15 cellular contexts compared by ENCODE assay signal in the genomic region with DNA sequence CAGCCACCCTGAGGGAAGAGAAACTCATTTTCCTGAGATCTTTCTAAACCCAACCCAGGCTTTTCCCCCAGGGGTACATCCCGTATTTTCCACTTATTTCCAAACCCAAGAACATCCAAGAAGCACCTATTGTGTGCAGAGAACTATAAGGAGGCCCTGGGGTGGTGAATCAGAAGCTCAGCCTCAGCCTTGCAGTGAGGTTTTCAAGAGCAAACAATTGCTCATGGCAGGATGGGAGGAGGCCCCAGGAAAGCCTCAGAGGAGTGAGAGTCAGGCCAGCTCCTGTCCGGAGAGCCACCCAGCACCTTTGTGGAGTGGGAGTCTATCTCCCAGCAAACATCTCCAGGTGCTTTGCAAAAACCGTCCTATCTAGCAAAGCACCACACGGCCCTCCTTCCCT. TPM values are rescaled to one million over a fixed set of nuclear protein-coding genes. Genes with fewer than 3 reads are reported as not detected.
DNase-seq lines count a peak whose midpoint lies in the region; TF ChIP-seq lines count a peak whose summit lies in the region.
"Had no signal": no experiment of that assay in that cellular context is flagged by ENCODE, and none has a peak within 500 bp of the region (broad histone marks: within the 10 kb centered on the region; RNA-seq: fewer than 3 reads in every experiment).

No MANE protein-coding gene starts in this region.

- H3K27ac ChIP-seq in mammary epithelial cell (ENCODE audit: insufficient read depth, low read depth, low read length) (no peak overlapping the region), stomach smooth muscle (ENCODE audit: low read length) (peak overlapping the region; percentile 90)
- H3K27ac ChIP-seq: SK-N-MC had no signal

- H4K20me1 ChIP-seq in mammary epithelial cell (ENCODE audit: insufficient read depth, low read length), result no peaks in the 10 kb centered on the region

- H2AFZ ChIP-seq in mammary epithelial cell (ENCODE audit: low read depth, low read length), result no peak overlapping the region

- no peaks in the 10 kb centered on the region for H3K36me3 Mint-ChIP-seq in MCF 10A (ENCODE audit: insufficient read depth, unreplicated experiment)
- peaks cover 61% of the 10 kb centered on the region for H3K36me3 Mint-ChIP-seq in activated CD4-positive, alpha-beta memory T cell treated with anti-CD3 and anti-CD28 coated beads for 36 hours

- in situ Hi-C loops in mammary epithelial cell (cut with MboI; ENCODE audit: low sequenced_read_pairs in 2 of 2), result loop anchor here (5.0 to 25.0 kb wide), 7 partner anchors 37 to 334 kb away; partner anchors contain the start of gene MED7 (in 1 of the 2)

- DNase-seq in mammary epithelial cell, result peak; percentile 23
- DNase-seq in MCF 10A (ENCODE audit: unreplicated experiment), result no peak
- no peak for DNase-seq in activated CD4-positive, alpha-beta memory T cell treated with anti-CD3 and anti-CD28 coated beads for 36 hours
- DNase-seq in kidney tubule cell (ENCODE audit: low spot score), result peak; percentile 49
- no peak for DNase-seq in NK-92 treated with Interleukin-12 subunit alpha and Interleukin-12 subunit beta, amount 100 ng/mL, for 24 hours (lab: John Stamatoyannopoulos, UW)
- DNase-seq in hepatic stellate cell (ENCODE audit: low spot score), result no peak
- DNase-seq in UCSD-AML1 (lab: John Stamatoyannopoulos, UW; ENCODE audit: unreplicated experiment), result no peak
- DNase-seq: activated T-cell treated with anti-CD3 and anti-CD28 coated beads, Interleukin-2, amount 50 U/mL, for 48 hours; amygdala; cortex of kidney; NCI-H1105; stimulated activated CD4-positive, alpha-beta T cell treated with anti-CD3 and anti-CD28 coated beads, Interleukin-12 subunit alpha, Interleukin-12 subunit beta, amount 100 ng/mL, for 4 hours had no signal

- no peak overlapping the region for H3K27ac Mint-ChIP-seq in MCF 10A (ENCODE audit: low read depth, unreplicated experiment)
- H3K27ac Mint-ChIP-seq in activated CD4-positive, alpha-beta memory T cell treated with anti-CD3 and anti-CD28 coated beads for 36 hours, result peak overlapping the region; percentile 3

- no peaks in the 10 kb centered on the region for H3K79me2 ChIP-seq in mammary epithelial cell (ENCODE audit: insufficient read depth, low read length)

- WGBS in mammary epithelial cell (ENCODE audit: low coverage, missing lambda C conversion rate), result 88% methylated on average over 4 of the region's 4 CpGs

- dilution Hi-C loops in mammary epithelial cell (cut with HindIII; ENCODE audit: low sequenced_read_pairs), result loop anchor here (5.0 to 10.0 kb wide), 2 partner anchors 72 to 154 kb away; no protein-coding TSS in a partner anchor

- no peaks in the 10 kb centered on the region for H3K9me3 Mint-ChIP-seq in MCF 10A (ENCODE audit: unreplicated experiment)
- no peaks in the 10 kb centered on the region for H3K9me3 Mint-ChIP-seq in activated CD4-positive, alpha-beta memory T cell treated with anti-CD3 and anti-CD28 coated beads for 36 hours

- H3K4me3 Mint-ChIP-seq in MCF 10A (ENCODE audit: unreplicated experiment), result no peak overlapping the region
- H3K4me3 Mint-ChIP-seq in activated CD4-positive, alpha-beta memory T cell treated with anti-CD3 and anti-CD28 coated beads for 36 hours, result no peak overlapping the region

- intact Hi-C loops in mammary epithelial cell (cut with micrococcal nuclease) (no loop called here), MCF 10A (cut with micrococcal nuclease) (no loop called here)
- intact Hi-C loops in activated CD4-positive, alpha-beta memory T cell treated with anti-CD3 and anti-CD28 coated beads for 36 hours (cut with micrococcal nuclease), result loop anchor here (5.0 kb wide), 2 partner anchors 137 to 263 kb away; partner anchors contain the start of gene LSM11

- H3K27me3 ChIP-seq in mammary epithelial cell (ENCODE audit: insufficient read depth, low read length), result no peaks in the 10 kb centered on the region
- H3K27me3 ChIP-seq in stomach smooth muscle (ENCODE audit: control insufficient read depth in 1 of 2, insufficient read depth in 2 of 2, low read length in 2 of 2), result no peaks in the 10 kb centered on the region

- H3K9ac ChIP-seq in mammary epithelial cell (ENCODE audit: insufficient read depth, low read length) (no peak overlapping the region), stomach smooth muscle (ENCODE audit: low read length in 2 of 2) (no peak overlapping the region)

- CTCF ChIA-PET in mammary epithelial cell (lab: Charles Lee; ENCODE audit: low non-redundant PET) (interaction anchor here (0.6 kb wide), 1 partner anchor 136 kb away, joined by 3 read pairs; no protein-coding TSS in a partner anchor), MCF 10A (lab: Yijun Ruan, JAX) (interaction anchor here (0.6 to 28.1 kb wide), 16 partner anchors 8 to 661 kb away, joined by 3 to 642 read pairs (median 4); no protein-coding TSS in a partner anchor)
- CTCF ChIA-PET in activated CD4-positive, alpha-beta memory T cell treated with anti-CD3 and anti-CD28 coated beads for 36 hours (lab: Charles Lee), result interaction anchor here (0.6 to 2.9 kb wide), 5 partner anchors 8 to 264 kb away, joined by 3 to 16 read pairs (median 11); partner anchors contain the start of gene LSM11

- no TSS peak for BruUV-seq in mammary epithelial cell (replicated peaks; lab: Mats Ljungman, UMichigan)
- no TSS peak for BruUV-seq in MCF 10A (replicated peaks; lab: Mats Ljungman, UMichigan)

- H3K4me1 ChIP-seq in mammary epithelial cell (ENCODE audit: insufficient read depth, low read length), result no peaks in the 10 kb centered on the region
- H3K4me1 ChIP-seq in stomach smooth muscle (ENCODE audit: control insufficient read depth, insufficient read depth, low read length), result peaks cover 49% of the 10 kb centered on the region

- H3K4me1 Mint-ChIP-seq in MCF 10A (ENCODE audit: insufficient read depth, unreplicated experiment), result no peaks in the 10 kb centered on the region
- peaks cover 29% of the 10 kb centered on the region for H3K4me1 Mint-ChIP-seq in activated CD4-positive, alpha-beta memory T cell treated with anti-CD3 and anti-CD28 coated beads for 36 hours (ENCODE audit: low read depth)

- no peaks in the 10 kb centered on the region for H3K27me3 Mint-ChIP-seq in MCF 10A (ENCODE audit: insufficient read depth, unreplicated experiment)
- H3K27me3 Mint-ChIP-seq in activated CD4-positive, alpha-beta memory T cell treated with anti-CD3 and anti-CD28 coated beads for 36 hours, result no peaks in the 10 kb centered on the region

- POLR2A ChIA-PET in MCF 10A (lab: Yijun Ruan, JAX), result interaction anchor here (0.7 kb wide), 1 partner anchor 9 kb away, joined by 3 read pairs; no protein-coding TSS in a partner anchor
- POLR2A ChIA-PET in activated CD4-positive, alpha-beta memory T cell treated with anti-CD3 and anti-CD28 coated beads for 36 hours (lab: Charles Lee), result no interaction called here

- TF ChIP-seq CTCF in mammary epithelial cell (conservative IDR thresholded peaks at IDR 0.05 in 1 of 2, IDR thresholded peaks at IDR 0.05 in 1 of 2; ENCODE audit: extremely low read depth in 1 of 2, insufficient read depth in 1 of 2, low read depth in 1 of 2, low read length in 2 of 2) (no peak), MCF 10A (IDR thresholded peaks at IDR 0.05; ENCODE audit: unreplicated experiment) (no peak)

- peaks cover 11% of the 10 kb centered on the region for H3K36me3 ChIP-seq in mammary epithelial cell (ENCODE audit: insufficient read depth, low read length)
- H3K36me3 ChIP-seq in stomach smooth muscle (ENCODE audit: control insufficient read depth in 2 of 2, insufficient read depth in 2 of 2, low read length in 2 of 2), result peaks cover 25 to 30% of the 10 kb centered on the region in 2 donors

- no peak overlapping the region for H3K4me2 ChIP-seq in mammary epithelial cell (ENCODE audit: insufficient read depth, low read depth, low read length)

- H3K4me3 ChIP-seq in mammary epithelial cell (replicated peaks in 1 of 3; ENCODE audit: insufficient read depth in 1 of 3, low read depth in 2 of 3, low read length in 3 of 3) (no peak overlapping the region), stomach smooth muscle (ENCODE audit: low read length in 2 of 2) (no peak overlapping the region)
- H3K4me3 ChIP-seq: SK-N-MC had no signal

- H3K9me3 ChIP-seq in mammary epithelial cell (replicated peaks; ENCODE audit: insufficient read depth, low read length), result no peaks in the 10 kb centered on the region
- no peaks in the 10 kb centered on the region for H3K9me3 ChIP-seq in stomach smooth muscle (ENCODE audit: control insufficient read depth in 2 of 2, low read length in 2 of 2)

RNA-seq across cellular contexts. Expression of gene NIPAL4, which starts 19.2 kb away (rescaled TPM):
- 1 to 10 TPM; 2.4 to 3.0 TPM for total RNA-seq in mammary epithelial cell
- polyA plus RNA-seq in mammary epithelial cell, result 6.1 TPM
- polyA minus RNA-seq in mammary epithelial cell, result 10.2 TPM
- 0.40 and 0.96 TPM in 2 replicates for total RNA-seq in MCF 10A (2022)
- 1 to 10 TPM; 2.5 to 2.9 TPM for total RNA-seq in activated CD4-positive, alpha-beta memory T cell treated with anti-CD3 and anti-CD28 coated beads for 36 hours
- total RNA-seq: temporal lobe had no signal

Comparison
In these comparisons a context has a peak if more than half of its experiments do, and no peak if none do; other contexts are left out.
1. DNase-seq: peak in mammary epithelial cell (single experiment) and kidney tubule cell (single experiment); none in MCF 10A (single experiment), activated CD4-positive, alpha-beta memory T cell treated with anti-CD3 and anti-CD28 coated beads for 36 hours (single experiment), NK-92 treated with Interleukin-12 subunit alpha and Interleukin-12 subunit beta, amount 100 ng/mL, for 24 hours (single experiment), hepatic stellate cell (single experiment) and UCSD-AML1 (single experiment).